In genomic region chrX:74536142-74537010, GRCh38 we compare ENCODE assay signal across 8 cellular contexts.
DNase-seq lines count a peak whose midpoint lies in the region; ATAC-seq, FAIRE-seq and TF ChIP-seq lines count a peak whose summit lies in the region.

No MANE protein-coding gene starts in this region.

- peak overlapping the region; percentile 51 to 72 (median 63) for H3K4me3 ChIP-seq in BLaER1 treated with 17β-estradiol and CSF1 and Interleukin-3, amounts not matched to agents 10 nM and 100 nM
- H3K4me3 ChIP-seq in epithelial cell of proximal tubule (ENCODE audit: low read depth, low read length) (peak overlapping the region; percentile 57), stomach smooth muscle (ENCODE audit: low read length in 2 of 2) (peak overlapping the region; percentile 54 to 74)

- DNase-seq in GM19239 (ENCODE audit: insufficient read length, low spot score) (peak; percentile 33), NCI-H82 (lab: John Stamatoyannopoulos, UW) (peak; percentile 90), epithelial cell of proximal tubule (ENCODE audit: low read depth) (no peak), mesenteric fat pad (ENCODE audit: low spot score) (peak; percentile 93)
- DNase-seq in activated T-cell treated with anti-CD3 and anti-CD28 coated beads, Interleukin-2, amount 50 U/mL, for 48 hours, result peak; percentile 49 to 63

- H3K9me3 ChIP-seq in BLaER1 treated with 17β-estradiol and CSF1 and Interleukin-3, amounts not matched to agents 10 nM and 100 nM (replicated peaks in 1 of 11), result peaks cover 0 to 9% (median 0%) of the 10 kb centered on the region in 11 experiments; a peak in 2 of 22 replicates
- no peaks in the 10 kb centered on the region for H3K9me3 ChIP-seq in stomach smooth muscle (ENCODE audit: control insufficient read depth in 2 of 2, low read length in 2 of 2)

- H3K27me3 ChIP-seq in BLaER1 treated with 17β-estradiol and CSF1 and Interleukin-3, amounts not matched to agents 10 nM and 100 nM, result peaks cover 81 to 100% (median 98%) of the 10 kb centered on the region in 11 experiments
- H3K27me3 ChIP-seq in stomach smooth muscle (ENCODE audit: control insufficient read depth in 1 of 2, insufficient read depth in 2 of 2, low read length in 2 of 2), result peaks cover 0 to 15% of the 10 kb centered on the region in 2 donors

- ATAC-seq in HG03378 (IDR thresholded peaks at IDR 0.05; ENCODE audit: unreplicated experiment), result peak; percentile 38

- no peaks in the 10 kb centered on the region; a peak in 2 of 22 replicates for H4K20me1 ChIP-seq in BLaER1 treated with 17β-estradiol and CSF1 and Interleukin-3, amounts not matched to agents 10 nM and 100 nM

- H3K4me1 ChIP-seq in BLaER1 treated with 17β-estradiol and CSF1 and Interleukin-3, amounts not matched to agents 10 nM and 100 nM, result peaks cover 21 to 43% (median 30%) of the 10 kb centered on the region in 10 experiments
- H3K4me1 ChIP-seq in stomach smooth muscle (ENCODE audit: control insufficient read depth, insufficient read depth, low read length), result peaks cover 7% of the 10 kb centered on the region

- H3K27ac ChIP-seq in BLaER1 treated with 17β-estradiol and CSF1 and Interleukin-3, amounts not matched to agents 10 nM and 100 nM, result peak overlapping the region; percentile 51 to 89 (median 85); a peak in 21 of 22 replicates
- peak overlapping the region; percentile 85 for H3K27ac ChIP-seq in stomach smooth muscle (ENCODE audit: low read length)

- TF ChIP-seq CTCF in epithelial cell of proximal tubule (conservative IDR thresholded peaks at IDR 0.05; ENCODE audit: low read depth, low read length), result peak; percentile 39

- peak; percentile 82 for FAIRE-seq in GM19239 (lab: Jason Lieb, UNC)

- peak overlapping the region; percentile 59 to 85 (median 82) for H3K9ac ChIP-seq in BLaER1 treated with 17β-estradiol and CSF1 and Interleukin-3, amounts not matched to agents 10 nM and 100 nM
- H3K9ac ChIP-seq in stomach smooth muscle (ENCODE audit: low read length in 2 of 2), result peak overlapping the region; percentile 71 to 81

- H3K4me2 ChIP-seq in BLaER1 treated with 17β-estradiol and CSF1 and Interleukin-3, amounts not matched to agents 10 nM and 100 nM, result peak overlapping the region; percentile 72 to 86 (median 81)

- H3K36me3 ChIP-seq in BLaER1 treated with 17β-estradiol and CSF1 and Interleukin-3, amounts not matched to agents 10 nM and 100 nM, result peaks cover 0 to 3% (median 0%) of the 10 kb centered on the region in 11 experiments; a peak in 1 of 22 replicates
- no peaks in the 10 kb centered on the region for H3K36me3 ChIP-seq in stomach smooth muscle (ENCODE audit: control insufficient read depth in 2 of 2, insufficient read depth in 2 of 2, low read length in 2 of 2)
